23 cellular contexts compared by ENCODE assay signal in genomic region chr1:150441121-150441520, GRCh38.
"Had no signal": no experiment of that assay in that cellular context is flagged by ENCODE, and none has a peak within 500 bp of the region (broad histone marks: within the 10 kb centered on the region; RNA-seq: fewer than 3 reads in every experiment).

No MANE protein-coding gene starts in this region.

- H3K4me1 ChIP-seq: parathyroid adenoma, testis, tibial nerve had no signal

- ATAC-seq: effector memory CD8-positive, alpha-beta T cell; left cardiac atrium; left ventricle myocardium superior; naive thymus-derived CD4-positive, alpha-beta T cell; sciatic nerve; stimulated activated memory B cell treated with anti-CD40 and anti-IgM and Interleukin-4, amounts not matched to agents 10 μg/mL and 1 μg/mL and 100 μg/mL, for 72 hours had no signal

- H3K4me3 Mint-ChIP-seq: dendritic cell treated with granulocyte-macrophage colony-stimulating factor and Interleukin-4, amounts not matched to agents 40 ng/mL and 50 ng/mL, for 4 days; effector memory CD8-positive, alpha-beta T cell; naive thymus-derived CD4-positive, alpha-beta T cell; nephron progenitor cell; stimulated activated memory B cell treated with anti-CD40 and anti-IgM and Interleukin-4, amounts not matched to agents 10 μg/mL and 1 μg/mL and 100 μg/mL, for 72 hours; stimulated activated naive CD8-positive, alpha-beta T cell treated with anti-CD3 and anti-CD28 coated beads, Interleukin-15, Interleukin-2, amounts not matched to agents 100 ng/mL and 50 ng/mL, for 24 hours had no signal

- H3K9me3 Mint-ChIP-seq: dendritic cell treated with granulocyte-macrophage colony-stimulating factor and Interleukin-4, amounts not matched to agents 40 ng/mL and 50 ng/mL, for 4 days; effector memory CD8-positive, alpha-beta T cell; naive thymus-derived CD4-positive, alpha-beta T cell; stimulated activated memory B cell treated with anti-CD40 and anti-IgM and Interleukin-4, amounts not matched to agents 10 μg/mL and 1 μg/mL and 100 μg/mL, for 72 hours; stimulated activated naive CD8-positive, alpha-beta T cell treated with anti-CD3 and anti-CD28 coated beads, Interleukin-15, Interleukin-2, amounts not matched to agents 100 ng/mL and 50 ng/mL, for 24 hours had no signal

- H3K27me3 Mint-ChIP-seq: dendritic cell treated with granulocyte-macrophage colony-stimulating factor and Interleukin-4, amounts not matched to agents 40 ng/mL and 50 ng/mL, for 4 days; effector memory CD8-positive, alpha-beta T cell; naive thymus-derived CD4-positive, alpha-beta T cell; stimulated activated memory B cell treated with anti-CD40 and anti-IgM and Interleukin-4, amounts not matched to agents 10 μg/mL and 1 μg/mL and 100 μg/mL, for 72 hours; stimulated activated naive CD8-positive, alpha-beta T cell treated with anti-CD3 and anti-CD28 coated beads, Interleukin-15, Interleukin-2, amounts not matched to agents 100 ng/mL and 50 ng/mL, for 24 hours had no signal

- H3K4me1 Mint-ChIP-seq: stimulated activated memory B cell treated with anti-CD40 and anti-IgM and Interleukin-4, amounts not matched to agents 10 μg/mL and 1 μg/mL and 100 μg/mL, for 72 hours had no signal

- DNase-seq: effector memory CD8-positive, alpha-beta T cell; foreskin fibroblast; head of caudate nucleus; kidney; left cardiac atrium; left ventricle myocardium superior; naive thymus-derived CD4-positive, alpha-beta T cell; nephron progenitor cell; spleen; stimulated activated CD4-positive, alpha-beta T cell treated with anti-CD3 and anti-CD28 coated beads, Interleukin-15, amount 100 ng/mL, for 24 hours; stimulated activated CD4-positive, alpha-beta T cell treated with anti-CD3 and anti-CD28 coated beads, Interleukin-1b, Interleukin-23, amount 100 ng/mL, for 48 hours; stimulated activated CD4-positive, alpha-beta T cell treated with anti-CD3 and anti-CD28 coated beads, Interleukin-4, amount 100 ng/mL, for 24 hours; testis had no signal

- H3K9me3 ChIP-seq: esophagus muscularis mucosa, spleen, testis, tibial nerve had no signal

- H3K4me3 ChIP-seq: esophagus muscularis mucosa, hepatocyte, lung, spleen, testis, tibial nerve had no signal

- H3K27ac Mint-ChIP-seq: dendritic cell treated with granulocyte-macrophage colony-stimulating factor and Interleukin-4, amounts not matched to agents 40 ng/mL and 50 ng/mL, for 4 days; stimulated activated memory B cell treated with anti-CD40 and anti-IgM and Interleukin-4, amounts not matched to agents 10 μg/mL and 1 μg/mL and 100 μg/mL, for 72 hours; stimulated activated naive CD8-positive, alpha-beta T cell treated with anti-CD3 and anti-CD28 coated beads, Interleukin-15, Interleukin-2, amounts not matched to agents 100 ng/mL and 50 ng/mL, for 24 hours had no signal

- H3K27ac ChIP-seq: epithelial cell of prostate, esophagus muscularis mucosa, hepatocyte, parathyroid adenoma, testis had no signal

- H3K27me3 ChIP-seq: esophagus muscularis mucosa, hepatocyte, spleen, testis, tibial nerve had no signal
